ENCODE assay signal across 30 cellular contexts in the genomic region with DNA sequence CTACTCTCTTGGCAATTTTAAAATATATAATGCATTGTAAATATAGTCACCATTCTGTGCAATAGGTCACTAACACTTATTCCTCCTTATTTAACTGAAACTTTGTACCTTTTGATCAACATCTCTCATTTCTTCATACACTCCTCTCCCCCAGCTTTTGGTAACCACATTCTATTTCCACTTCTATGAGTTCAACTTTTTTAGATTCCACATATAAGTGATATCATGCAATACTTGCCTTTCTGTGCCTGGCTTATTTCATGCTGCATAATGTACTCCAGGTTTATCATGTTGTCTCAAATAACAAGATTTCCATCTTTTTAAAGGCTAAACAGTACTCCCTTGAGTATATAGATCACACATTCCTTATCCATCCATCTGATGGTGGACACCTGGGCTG.
"Had no signal": no experiment of that assay in that cellular context is flagged by ENCODE, and none has a peak within 500 bp of the region (broad histone marks: within the 10 kb centered on the region; RNA-seq: fewer than 3 reads in every experiment).

No MANE protein-coding gene starts in this region.

- ATAC-seq: activated CD8-positive, alpha-beta memory T cell treated with anti-CD3 and anti-CD28 coated beads, Interleukin-2, amount 10 ng/mL, durations not matched to agents 7 days and 5 days; activated naive CD8-positive, alpha-beta T cell treated with anti-CD3 and anti-CD28 coated beads, Interleukin-2, amount 50 U/mL, for 24 hours; K562 had no signal

- FAIRE-seq: bronchial epithelial cell, K562 had no signal

- H3K36me3 ChIP-seq: SJCRH30, WERI-Rb-1 had no signal

- H3K9me3 Mint-ChIP-seq: activated CD4-positive, alpha-beta memory T cell treated with anti-CD3 and anti-CD28 coated beads, Interleukin-2, amount 10 ng/mL, durations not matched to agents 7 days and 5 days; activated naive CD4-positive, alpha-beta T cell treated with anti-CD3 and anti-CD28 coated beads, Interleukin-2, amount 10 ng/mL, durations not matched to agents 7 days and 5 days; activated naive CD8-positive, alpha-beta T cell treated with anti-CD3 and anti-CD28 coated beads, Interleukin-2, amount 50 U/mL, for 24 hours; central memory CD8-positive, alpha-beta T cell had no signal

- H3K4me1 Mint-ChIP-seq: activated CD4-positive, alpha-beta memory T cell treated with anti-CD3 and anti-CD28 coated beads, Interleukin-2, amount 10 ng/mL, durations not matched to agents 7 days and 5 days; activated CD8-positive, alpha-beta memory T cell treated with anti-CD3 and anti-CD28 coated beads, Interleukin-2, amount 10 ng/mL, durations not matched to agents 7 days and 5 days; activated naive CD4-positive, alpha-beta T cell treated with anti-CD3 and anti-CD28 coated beads, Interleukin-2, amount 10 ng/mL, durations not matched to agents 7 days and 5 days; activated naive CD8-positive, alpha-beta T cell treated with anti-CD3 and anti-CD28 coated beads, Interleukin-2, amount 50 U/mL, for 24 hours; central memory CD8-positive, alpha-beta T cell had no signal

- H3K4me3 Mint-ChIP-seq: activated CD4-positive, alpha-beta memory T cell treated with anti-CD3 and anti-CD28 coated beads, Interleukin-2, amount 10 ng/mL, durations not matched to agents 7 days and 5 days; activated CD8-positive, alpha-beta memory T cell treated with anti-CD3 and anti-CD28 coated beads, Interleukin-2, amount 10 ng/mL, durations not matched to agents 7 days and 5 days; activated naive CD4-positive, alpha-beta T cell treated with anti-CD3 and anti-CD28 coated beads, Interleukin-2, amount 10 ng/mL, durations not matched to agents 7 days and 5 days; activated naive CD8-positive, alpha-beta T cell; activated naive CD8-positive, alpha-beta T cell treated with anti-CD3 and anti-CD28 coated beads, Interleukin-2, amount 50 U/mL, for 24 hours; central memory CD8-positive, alpha-beta T cell had no signal

- H3K4me3 ChIP-seq: K562, SJCRH30, SK-N-MC had no signal

- H3K4me1 ChIP-seq: SJCRH30 had no signal

- H3K36me3 Mint-ChIP-seq: activated CD8-positive, alpha-beta memory T cell treated with anti-CD3 and anti-CD28 coated beads, Interleukin-2, amount 10 ng/mL, durations not matched to agents 7 days and 5 days; activated naive CD4-positive, alpha-beta T cell treated with anti-CD3 and anti-CD28 coated beads, Interleukin-2, amount 10 ng/mL, durations not matched to agents 7 days and 5 days; activated naive CD8-positive, alpha-beta T cell; brain had no signal

- H3K27me3 ChIP-seq: SJCRH30 had no signal

- H3K27ac Mint-ChIP-seq: activated CD4-positive, alpha-beta memory T cell treated with anti-CD3 and anti-CD28 coated beads, Interleukin-2, amount 10 ng/mL, durations not matched to agents 7 days and 5 days; activated CD8-positive, alpha-beta memory T cell treated with anti-CD3 and anti-CD28 coated beads, Interleukin-2, amount 10 ng/mL, durations not matched to agents 7 days and 5 days; activated naive CD4-positive, alpha-beta T cell treated with anti-CD3 and anti-CD28 coated beads, Interleukin-2, amount 10 ng/mL, durations not matched to agents 7 days and 5 days; activated naive CD8-positive, alpha-beta T cell; activated naive CD8-positive, alpha-beta T cell treated with anti-CD3 and anti-CD28 coated beads, Interleukin-2, amount 50 U/mL, for 24 hours had no signal

- DNase-seq: activated CD4-positive, alpha-beta memory T cell treated with anti-CD3 and anti-CD28 coated beads, Interleukin-2, amount 10 ng/mL, durations not matched to agents 7 days and 5 days; activated CD4-positive, alpha-beta T cell treated with anti-CD3 and anti-CD28 coated beads for 1 hour; activated CD4-positive, alpha-beta T cell treated with anti-CD3 and anti-CD28 coated beads for 48 hours; activated CD4-positive, CD25-positive, alpha-beta regulatory T cell; activated CD8-positive, alpha-beta memory T cell treated with anti-CD3 and anti-CD28 coated beads for 24 hours; activated CD8-positive, alpha-beta memory T cell treated with anti-CD3 and anti-CD28 coated beads, Interleukin-2, amount 10 ng/mL, durations not matched to agents 7 days and 5 days; activated CD8-positive, alpha-beta memory T cell treated with anti-CD3 and anti-CD28 coated beads, Interleukin-2, amount 50 U/mL, for 48 hours; activated effector memory CD4-positive, alpha-beta T cell treated with Interleukin-2 at 50 U/mL for 16 hours; activated naive CD4-positive, alpha-beta T cell treated with anti-CD3 and anti-CD28 coated beads, Interleukin-2, amount 10 ng/mL, durations not matched to agents 7 days and 5 days; activated naive CD8-positive, alpha-beta T cell treated with anti-CD3 and anti-CD28 coated beads, Interleukin-2, amount 50 U/mL, for 24 hours; activated T-cell treated with anti-CD3 and anti-CD28 coated beads, Interleukin-2, amount 50 U/mL, for 48 hours; NCI-H1048; NCI-H1105 treated with DMSO at 0.1 percent for 48 hours; NCI-H1436; NCI-H1694; NCI-H1930; NCI-H2081 treated with DMSO at 0.1 percent for 48 hours; NCI-H226; NCI-H446 treated with DMSO at 0.1 percent for 48 hours; NCI-H69; SHP77; SJCRH30; T1000; WERI-Rb-1 had no signal

- H3K27ac ChIP-seq: SJCRH30, SK-N-MC, WERI-Rb-1 had no signal
